ENCODE assay signal across 25 cellular contexts in genomic region chr7:142329062-142329788, GRCh38.
A peak's percentile ranks its signal among the peaks of the same experiment; 100 is the strongest.
DNase-seq lines count a peak whose midpoint lies in the region; ATAC-seq and TF ChIP-seq lines count a peak whose summit lies in the region.
"Had no signal": no experiment of that assay in that cellular context is flagged by ENCODE, and none has a peak within 500 bp of the region (broad histone marks: within the 10 kb centered on the region; RNA-seq: fewer than 3 reads in every experiment).

No MANE protein-coding gene starts in this region.

- intact Hi-C loops in left ventricle myocardium superior (cut with micrococcal nuclease) = no loop called here

- H3K27me3 Mint-ChIP-seq in stimulated activated naive CD8-positive, alpha-beta T cell treated with anti-CD3 and anti-CD28 coated beads, Interleukin-15, Interleukin-2, amounts not matched to agents 100 ng/mL and 50 ng/mL, for 24 hours = peaks cover 16% of the 10 kb centered on the region
- no peaks in the 10 kb centered on the region for H3K27me3 Mint-ChIP-seq in brain
- H3K27me3 Mint-ChIP-seq in neural crest cell (ENCODE audit: low read depth) = no peaks in the 10 kb centered on the region

- H3K4me3 ChIP-seq in MG63 = no peak overlapping the region
- H3K4me3 ChIP-seq: lung, testis, uterus had no signal

- H3K4me3 Mint-ChIP-seq in stimulated activated naive CD8-positive, alpha-beta T cell treated with anti-CD3 and anti-CD28 coated beads, Interleukin-15, Interleukin-2, amounts not matched to agents 100 ng/mL and 50 ng/mL, for 24 hours = no peak overlapping the region
- H3K4me3 Mint-ChIP-seq in brain (peak overlapping the region in 1 of 5 experiments; percentile 54), neural crest cell (no peak overlapping the region)
- H3K4me3 Mint-ChIP-seq: H9; stimulated activated naive B cell treated with anti-CD40 and anti-IgM and Interleukin-4, amounts not matched to agents 10 μg/mL and 1 μg/mL and 100 μg/mL, for 72 hours had no signal

- DNase-seq in stimulated activated naive CD8-positive, alpha-beta T cell treated with anti-CD3 and anti-CD28 coated beads, Interleukin-15, Interleukin-2, amounts not matched to agents 100 U/mL and 50 U/mL, for 24 hours = no peak
- DNase-seq in neural crest cell (ENCODE audit: low read depth, low spot score) (no peak), MG63 (no peak), left ventricle myocardium superior (no peak)
- DNase-seq: activated T-cell treated with anti-CD3 and anti-CD28 coated beads, Interleukin-2, amount 50 U/mL, for 24 hours; AML-193; brain microvascular endothelial cell; DMS53; H9; KG1; NCI-H146; PC-3; stimulated activated CD4-positive, alpha-beta T cell treated with anti-CD3 and anti-CD28 coated beads, Interleukin-4, amount 100 ng/mL, for 24 hours; stimulated activated naive B cell treated with anti-CD40 and anti-IgM and Interleukin-4, amounts not matched to agents 10 μg/mL and 1 μg/mL and 100 μg/mL, for 72 hours; T-helper 2 cell; uterus had no signal

- no peaks in the 10 kb centered on the region for H3K9me3 Mint-ChIP-seq in stimulated activated naive CD8-positive, alpha-beta T cell treated with anti-CD3 and anti-CD28 coated beads, Interleukin-15, Interleukin-2, amounts not matched to agents 100 ng/mL and 50 ng/mL, for 24 hours
- H3K9me3 Mint-ChIP-seq in brain (peaks cover 0 to 7% (median 0%) of the 10 kb centered on the region in 5 experiments), neural crest cell (no peaks in the 10 kb centered on the region)
- H3K9me3 Mint-ChIP-seq: activated T-cell treated with anti-CD3 and anti-CD28 coated beads, Interleukin-2, amount 50 U/mL, for 24 hours; H9; stimulated activated naive B cell treated with anti-CD40 and anti-IgM and Interleukin-4, amounts not matched to agents 10 μg/mL and 1 μg/mL and 100 μg/mL, for 72 hours had no signal

- peaks cover 12% of the 10 kb centered on the region for H3K4me1 Mint-ChIP-seq in stimulated activated naive CD8-positive, alpha-beta T cell treated with anti-CD3 and anti-CD28 coated beads, Interleukin-15, Interleukin-2, amounts not matched to agents 100 ng/mL and 50 ng/mL, for 24 hours (ENCODE audit: low read depth)
- H3K4me1 Mint-ChIP-seq in brain (peaks cover 27% of the 10 kb centered on the region), neural crest cell (peaks cover 46% of the 10 kb centered on the region)

- no peaks in the 10 kb centered on the region for H3K36me3 Mint-ChIP-seq in stimulated activated naive CD8-positive, alpha-beta T cell treated with anti-CD3 and anti-CD28 coated beads, Interleukin-15, Interleukin-2, amounts not matched to agents 100 ng/mL and 50 ng/mL, for 24 hours (ENCODE audit: low read depth)
- H3K36me3 Mint-ChIP-seq in brain (no peaks in the 10 kb centered on the region), neural crest cell (ENCODE audit: low read depth) (no peaks in the 10 kb centered on the region)
- H3K36me3 Mint-ChIP-seq: stimulated activated naive B cell treated with anti-CD40 and anti-IgM and Interleukin-4, amounts not matched to agents 10 μg/mL and 1 μg/mL and 100 μg/mL, for 72 hours had no signal

- no peak for TF ChIP-seq CTCF in brain (conservative IDR thresholded peaks at IDR 0.05)
- TF ChIP-seq CTCF in neural crest cell (conservative IDR thresholded peaks at IDR 0.05) = no peak

- no peaks in the 10 kb centered on the region for H3K36me3 ChIP-seq in MG63
- H3K36me3 ChIP-seq: brain microvascular endothelial cell, uterus had no signal

- ATAC-seq in stimulated activated naive CD8-positive, alpha-beta T cell treated with anti-CD3 and anti-CD28 coated beads, Interleukin-15, Interleukin-2, amounts not matched to agents 100 U/mL and 50 U/mL, for 24 hours = no peak
- ATAC-seq in GM19467 (IDR thresholded peaks at IDR 0.05; ENCODE audit: unreplicated experiment) = no peak
- ATAC-seq in GM18519 (IDR thresholded peaks at IDR 0.05; ENCODE audit: low FRiP score, unreplicated experiment) = no peak
- ATAC-seq in left ventricle myocardium superior = no peak
- ATAC-seq: PC-3; Right ventricle myocardium inferior; sciatic nerve; SK-N-SH treated with all-trans-retinoic acid at 6 μM for 48 hours; stimulated activated naive B cell treated with anti-CD40 and anti-IgM and Interleukin-4, amounts not matched to agents 10 μg/mL and 1 μg/mL and 100 μg/mL, for 72 hours had no signal

- peak overlapping the region; percentile 43 for H3K27ac Mint-ChIP-seq in stimulated activated naive CD8-positive, alpha-beta T cell treated with anti-CD3 and anti-CD28 coated beads, Interleukin-15, Interleukin-2, amounts not matched to agents 100 ng/mL and 50 ng/mL, for 24 hours
- peak overlapping the region in 3 of 5 experiments; percentile 15 to 96 (median 26) for H3K27ac Mint-ChIP-seq in brain
- H3K27ac Mint-ChIP-seq in neural crest cell (ENCODE audit: unreplicated experiment) = peak overlapping the region; percentile 95
- H3K27ac Mint-ChIP-seq: H9; stimulated activated naive B cell treated with anti-CD40 and anti-IgM and Interleukin-4, amounts not matched to agents 10 μg/mL and 1 μg/mL and 100 μg/mL, for 72 hours had no signal

- H3K9me3 ChIP-seq in MG63 = no peaks in the 10 kb centered on the region
- H3K9me3 ChIP-seq: testis, uterus had no signal

- H3K27me3 ChIP-seq in MG63 = no peaks in the 10 kb centered on the region; the same call in 1 of the 2 replicates
- H3K27me3 ChIP-seq: brain microvascular endothelial cell, testis, uterus had no signal

Comparison
In these comparisons a context has a peak if more than half of its experiments do, and no peak if none do; other contexts are left out.
1. H3K27ac Mint-ChIP-seq: peak in every context shown above with its lines; median percentile 95 in neural crest cell; 43 in stimulated activated naive CD8-positive, alpha-beta T cell treated with anti-CD3 and anti-CD28 coated beads, Interleukin-15, Interleukin-2, amounts not matched to agents 100 ng/mL and 50 ng/mL, for 24 hours; 26 in brain.